In genomic region chr2:181829230-181829629, GRCh38 we compare ENCODE assay signal across 8 cellular contexts.
"Had no signal": no experiment of that assay in that cellular context is flagged by ENCODE, and none has a peak within 500 bp of the region (broad histone marks: within the 10 kb centered on the region; RNA-seq: fewer than 3 reads in every experiment).

No MANE protein-coding gene starts in this region.

- H3K4me3 ChIP-seq: GM23338, K562 had no signal

- H2AFZ ChIP-seq: GM23338 had no signal

- H3K4me2 ChIP-seq: GM23338 had no signal

- DNase-seq: H9, HCEC 1CT, IMR-90 had no signal

- ATAC-seq: GM23338 had no signal

- FAIRE-seq: H1, H54, HTR-8/SVneo, K562 had no signal
